Comparison of ENCODE assay signal across 12 cellular contexts in the genomic region with DNA sequence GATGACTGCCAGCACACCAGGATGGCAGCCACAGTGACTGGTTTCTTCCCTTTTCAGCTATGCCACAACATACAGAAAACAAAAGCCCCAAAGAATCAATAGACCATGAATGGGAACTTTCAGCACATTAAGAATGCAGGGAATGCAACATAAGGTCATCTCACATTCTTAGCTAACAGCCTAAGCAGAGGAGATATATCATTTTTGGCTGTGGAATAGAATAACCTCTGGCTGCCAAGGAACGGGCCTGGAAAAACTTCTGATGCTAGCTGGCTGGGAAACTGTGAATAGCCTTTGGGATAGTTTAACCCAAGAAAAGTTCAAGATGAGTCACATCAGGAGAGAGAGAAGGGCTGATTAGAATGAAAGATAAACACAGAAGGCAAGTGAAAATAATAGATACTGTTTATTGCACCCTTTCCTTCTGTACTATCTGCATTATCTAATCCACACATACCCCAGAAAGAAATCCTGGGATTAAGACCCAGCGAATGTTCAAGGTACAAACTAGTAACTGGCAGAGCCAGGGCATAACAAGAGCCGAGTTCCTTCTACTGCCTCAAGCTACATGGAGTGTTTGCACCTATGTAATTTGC.
DNase-seq lines count a peak whose midpoint lies in the region; ATAC-seq, FAIRE-seq and TF ChIP-seq lines count a peak whose summit lies in the region.
"Had no signal": no experiment of that assay in that cellular context is flagged by ENCODE, and none has a peak within 500 bp of the region (broad histone marks: within the 10 kb centered on the region; RNA-seq: fewer than 3 reads in every experiment).

No MANE protein-coding gene starts in this region.

- peaks cover 10% of the 10 kb centered on the region for H3K36me3 Mint-ChIP-seq in nephron (ENCODE audit: low read depth)

- H3K27me3 Mint-ChIP-seq in nephron (ENCODE audit: low read depth) = no peaks in the 10 kb centered on the region

- no peak overlapping the region for H3K4me3 Mint-ChIP-seq in nephron

- H3K27ac Mint-ChIP-seq in nephron = peak overlapping the region; percentile 61 to 86 (median 74)

- TF ChIP-seq CTCF in nephron (IDR thresholded peaks at IDR 0.05; ENCODE audit: unreplicated experiment in 3 of 3) = no peak

- H3K4me1 Mint-ChIP-seq in nephron = peaks cover 19% of the 10 kb centered on the region

- DNase-seq in COLO829 (ENCODE audit: low spot score) = peak; percentile 82
- DNase-seq in NCI-H446 treated with DMSO at 0.1 percent for 48 hours (lab: John Stamatoyannopoulos, UW) = peak; percentile 72
- no peak for DNase-seq in T-helper 1 cell
- DNase-seq in activated CD4-positive, alpha-beta T cell treated with anti-CD3 and anti-CD28 coated beads, Interleukin-2, amount 50 U/mL, for 4 hours = no peak
- DNase-seq: head of caudate nucleus; NCI-H510A treated with DMSO at 0.1 percent for 48 hours; stimulated activated CD4-positive, alpha-beta T cell treated with anti-CD3 and anti-CD28 coated beads, Interleukin-4, amount 100 ng/mL, for 24 hours had no signal

- peak; percentile 23 for FAIRE-seq in endometrium (lab: Jason Lieb, UNC)
- FAIRE-seq: G401.6 had no signal

- no peaks in the 10 kb centered on the region for H3K9me3 Mint-ChIP-seq in nephron

- no peak for ATAC-seq in HG03135 (IDR thresholded peaks at IDR 0.05; ENCODE audit: unreplicated experiment)
- no peak for ATAC-seq in GM21529 (IDR thresholded peaks at IDR 0.05; ENCODE audit: unreplicated experiment)

Comparison
In these comparisons a context has a peak if more than half of its experiments do, and no peak if none do; other contexts are left out.
1. DNase-seq: peak in COLO829 (single experiment) and NCI-H446 treated with DMSO at 0.1 percent for 48 hours (single experiment); none in T-helper 1 cell (0 of 5) and activated CD4-positive, alpha-beta T cell treated with anti-CD3 and anti-CD28 coated beads, Interleukin-2, amount 50 U/mL, for 4 hours (0 of 2).